In the genomic region with DNA sequence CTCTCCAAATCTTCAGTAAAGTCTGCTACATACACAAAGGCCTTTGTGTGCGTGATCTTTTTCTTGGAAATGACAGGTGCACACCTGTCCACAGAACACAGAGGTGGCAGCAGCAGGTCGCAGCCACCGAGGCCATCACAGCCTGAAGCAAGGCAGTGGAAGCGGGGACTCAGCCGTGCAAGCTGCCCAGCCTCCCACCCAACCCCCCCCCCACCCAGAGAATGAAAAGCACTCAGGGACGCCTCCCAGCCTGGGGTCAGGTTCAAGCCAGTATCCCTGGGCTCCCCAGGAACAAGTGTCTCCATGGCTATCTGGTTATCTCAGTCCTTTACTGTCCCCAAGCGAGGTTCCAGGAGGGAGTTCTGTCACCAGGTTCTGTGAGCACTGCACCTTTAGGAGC, we compare ENCODE assay signal across 22 cellular contexts.
"Had no signal": no experiment of that assay in that cellular context is flagged by ENCODE, and none has a peak within 500 bp of the region (broad histone marks: within the 10 kb centered on the region; RNA-seq: fewer than 3 reads in every experiment).

No MANE protein-coding gene starts in this region.

- H3K27ac ChIP-seq: adrenal gland, breast epithelium, lower lobe of right lung, right lobe of liver, tibial artery had no signal

- DNase-seq: activated CD4-positive, alpha-beta T cell treated with anti-CD3 and anti-CD28 coated beads, Interleukin-2, amount 10 ng/mL, durations not matched to agents 24 days and 14 days; activated CD8-positive, alpha-beta T cell treated with anti-CD3 and anti-CD28 coated beads for 36 hours; activated gamma-delta T cell; activated T-cell treated with anti-CD3 and anti-CD28 coated beads, Interleukin-2, amount 50 U/mL, for 48 hours; adrenal gland; cerebellar nuclear complex; cortex of kidney; erythroblast; head of caudate nucleus; nucleus accumbens; right lobe of liver; stimulated activated CD4-positive, alpha-beta T cell treated with anti-CD3 and anti-CD28 coated beads, Interleukin-12 subunit alpha, Interleukin-12 subunit beta, amount 100 ng/mL, for 4 hours; stimulated activated CD4-positive, alpha-beta T cell treated with anti-CD3 and anti-CD28 coated beads, Interleukin-1b, Interleukin-23, amount 100 ng/mL, for 48 hours; stimulated activated naive CD4-positive, alpha-beta T cell treated with Interleukin-2 at 50 U/mL for 16 hours; T-helper 1 cell; T-helper 9 cell; tibial artery had no signal

- H3K4me1 ChIP-seq: adrenal gland, breast epithelium, right lobe of liver had no signal

- H3K27me3 ChIP-seq: adrenal gland, breast epithelium, right lobe of liver, tibial artery had no signal

- H3K9me3 ChIP-seq: adrenal gland, breast epithelium, lower lobe of right lung, right lobe of liver, tibial artery had no signal

- H3K4me3 Mint-ChIP-seq: activated CD4-positive, alpha-beta T cell treated with anti-CD3 and anti-CD28 coated beads, Interleukin-2, amount 10 ng/mL, durations not matched to agents 24 days and 14 days; activated CD8-positive, alpha-beta T cell treated with anti-CD3 and anti-CD28 coated beads for 36 hours; nephron had no signal

- H3K4me3 ChIP-seq: adrenal gland, breast epithelium, lower lobe of right lung, right lobe of liver, tibial artery had no signal

- H3K9me3 Mint-ChIP-seq: activated CD4-positive, alpha-beta T cell treated with anti-CD3 and anti-CD28 coated beads, Interleukin-2, amount 10 ng/mL, durations not matched to agents 24 days and 14 days; activated CD8-positive, alpha-beta T cell treated with anti-CD3 and anti-CD28 coated beads for 36 hours; activated naive CD4-positive, alpha-beta T cell treated with anti-CD3 and anti-CD28 coated beads, Interleukin-2, amount 50 U/mL, for 72 hours; nephron had no signal

- H3K36me3 Mint-ChIP-seq: activated naive CD4-positive, alpha-beta T cell treated with anti-CD3 and anti-CD28 coated beads, Interleukin-2, amount 50 U/mL, for 72 hours had no signal

- H3K4me1 Mint-ChIP-seq: activated CD4-positive, alpha-beta T cell treated with anti-CD3 and anti-CD28 coated beads, Interleukin-2, amount 10 ng/mL, durations not matched to agents 24 days and 14 days had no signal

- H3K27ac Mint-ChIP-seq: activated CD4-positive, alpha-beta T cell treated with anti-CD3 and anti-CD28 coated beads, Interleukin-2, amount 10 ng/mL, durations not matched to agents 24 days and 14 days; activated CD8-positive, alpha-beta T cell treated with anti-CD3 and anti-CD28 coated beads for 36 hours; activated naive CD4-positive, alpha-beta T cell treated with anti-CD3 and anti-CD28 coated beads, Interleukin-2, amount 50 U/mL, for 72 hours; nephron; progenitor cell of endocrine pancreas had no signal

- H3K36me3 ChIP-seq: adrenal gland, breast epithelium, right lobe of liver had no signal
